In the genomic region with DNA sequence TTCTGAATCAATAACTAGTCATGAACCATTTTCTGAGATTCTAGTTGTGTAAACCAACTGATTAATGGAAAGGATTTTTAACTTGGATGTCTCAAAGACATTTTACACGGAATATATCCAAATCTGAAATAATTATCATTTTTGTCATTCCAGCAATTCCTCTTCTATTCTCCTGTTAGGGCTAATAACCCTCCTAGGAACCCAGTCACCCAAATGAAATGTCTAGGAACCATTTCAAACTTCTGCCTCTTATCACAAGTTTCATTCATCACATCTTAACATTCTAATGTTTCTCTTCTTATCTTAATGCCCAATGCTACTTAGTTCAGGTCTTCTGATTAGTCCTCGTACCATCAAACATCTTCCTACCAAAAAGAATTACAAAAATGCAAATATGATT, we compare ENCODE assay signal across 25 cellular contexts.
"Had no signal": no experiment of that assay in that cellular context is flagged by ENCODE, and none has a peak within 500 bp of the region (broad histone marks: within the 10 kb centered on the region; RNA-seq: fewer than 3 reads in every experiment).

No MANE protein-coding gene starts in this region.

- H3K27me3 ChIP-seq: colonic mucosa, esophagus squamous epithelium, heart right ventricle, neural progenitor cell, right atrium auricular region, testis, tibial artery, upper lobe of left lung had no signal

- H3K4me1 ChIP-seq: colonic mucosa, esophagus squamous epithelium, heart right ventricle, neural progenitor cell, parathyroid adenoma, right atrium auricular region, testis, tibial artery, upper lobe of left lung had no signal

- H3K4me3 ChIP-seq: colonic mucosa, esophagus squamous epithelium, heart right ventricle, lung, neural progenitor cell, right atrium auricular region, testis, tibial artery, upper lobe of left lung had no signal

- H3K4me2 ChIP-seq: neural progenitor cell had no signal

- H3K9ac ChIP-seq: neural progenitor cell, parathyroid adenoma had no signal

- H3K79me2 ChIP-seq: parathyroid adenoma had no signal

- H3K9me3 ChIP-seq: colonic mucosa, esophagus squamous epithelium, heart right ventricle, right atrium auricular region, testis, tibial artery, upper lobe of left lung had no signal

- H3K27ac ChIP-seq: colonic mucosa, esophagus squamous epithelium, heart right ventricle, neural progenitor cell, parathyroid adenoma, right atrium auricular region, testis, tibial artery, upper lobe of left lung had no signal

- H2AFZ ChIP-seq: neural progenitor cell, parathyroid adenoma had no signal

- H3K36me3 ChIP-seq: colonic mucosa, esophagus squamous epithelium, neural progenitor cell, right atrium auricular region, tibial artery, upper lobe of left lung had no signal

- ATAC-seq: heart right ventricle; naive thymus-derived CD4-positive, alpha-beta T cell; sciatic nerve; stimulated activated memory B cell treated with anti-CD40 and anti-IgM and Interleukin-4, amounts not matched to agents 10 μg/mL and 1 μg/mL and 100 μg/mL, for 72 hours; stimulated activated naive CD8-positive, alpha-beta T cell treated with anti-CD3 and anti-CD28 coated beads, Interleukin-15, Interleukin-2, amounts not matched to agents 100 U/mL and 50 U/mL, for 24 hours had no signal

- DNase-seq: central memory CD4-positive, alpha-beta T cell; colonic mucosa; effector CD8-positive, alpha-beta T cell; endodermal cell; erythroblast; esophagus squamous epithelium; foreskin melanocyte; glutamatergic neuron; heart right ventricle; hippocampal formation; immature natural killer cell; naive thymus-derived CD4-positive, alpha-beta T cell; stimulated activated CD4-positive, alpha-beta T cell treated with anti-CD3 and anti-CD28 coated beads, Interleukin-2, amount 100 ng/mL, for 24 hours; stimulated activated CD4-positive, alpha-beta T cell treated with anti-CD3 and anti-CD28 coated beads, Interleukin-4, amount 100 ng/mL, for 4 hours; stimulated activated naive CD8-positive, alpha-beta T cell treated with anti-CD3 and anti-CD28 coated beads, Interleukin-15, Interleukin-2, amounts not matched to agents 100 U/mL and 50 U/mL, for 24 hours; substantia nigra; testis; tibial artery; upper lobe of left lung had no signal
